Comparison of ENCODE assay signal across 1 cellular context in genomic region chr22:33327348-33327860, GRCh38.
TF ChIP-seq lines count a peak whose summit lies in the region.

No MANE protein-coding gene starts in this region.

TF ChIP-seq in HepG2, 621 proteins besides CTCF, POLR2A, EP300 and RAD21:
- TF ChIP-seq ZBTB40 (IDR thresholded peaks at IDR 0.05), result no peak
- TF ChIP-seq ZBTB40 (CRISPR knock-in tag; IDR thresholded peaks at IDR 0.05), result no peak
- peak; percentile 78 for TF ChIP-seq ZNF629 (CRISPR knock-in tag; conservative IDR thresholded peaks at IDR 0.05)
- no peak for TF ChIP-seq KLF13 (CRISPR knock-in tag; IDR thresholded peaks at IDR 0.05)
- TF ChIP-seq ZMYM3 (CRISPR knock-in tag; IDR thresholded peaks at IDR 0.05), result peak; percentile 53; the same call in 1 of the 2 replicates
